ENCODE assay signal across 20 cellular contexts in the genomic region with DNA sequence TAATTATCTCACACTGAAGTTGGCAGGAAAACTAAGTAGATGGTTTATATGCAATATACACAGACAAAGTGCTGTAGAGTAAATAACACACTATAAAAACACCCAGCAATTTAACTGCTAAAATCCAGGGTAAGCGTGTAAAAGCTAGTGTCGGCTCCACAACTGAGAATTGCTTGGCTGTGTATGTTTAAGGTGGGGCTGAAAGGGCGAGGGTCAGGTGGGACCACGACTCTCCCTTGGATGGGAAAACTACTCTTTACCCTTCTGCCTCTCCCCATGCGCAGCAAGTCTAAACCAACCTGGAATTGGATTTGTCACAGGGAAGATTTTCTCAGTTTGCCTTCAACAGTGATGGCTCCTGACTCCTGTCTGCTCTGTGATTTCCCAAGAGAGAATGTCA.
"Had no signal": no experiment of that assay in that cellular context is flagged by ENCODE, and none has a peak within 500 bp of the region (broad histone marks: within the 10 kb centered on the region; RNA-seq: fewer than 3 reads in every experiment).

No MANE protein-coding gene starts in this region.

- FAIRE-seq: endothelial cell of umbilical vein, kidney, small intestine had no signal

- H3K27ac ChIP-seq: foreskin keratinocyte, ovary, right atrium auricular region, stomach, thoracic aorta had no signal

- DNase-seq: effector CD4-positive, alpha-beta T cell; endodermal cell; erythroblast; foreskin keratinocyte; kidney; left cardiac atrium; left ventricle myocardium superior; mammary epithelial cell; natural killer cell; nucleus accumbens; ovary; small intestine; stimulated activated CD4-positive, alpha-beta T cell treated with anti-CD3 and anti-CD28 coated beads, Interleukin-12 subunit alpha, Interleukin-12 subunit beta, amount 100 ng/mL, for 4 hours; stimulated activated naive CD4-positive, alpha-beta T cell; stomach; substantia nigra; trophoblast cell had no signal

- H3K27me3 ChIP-seq: foreskin keratinocyte, ovary, right atrium auricular region, stomach had no signal

- H3K4me1 ChIP-seq: right atrium auricular region, stomach had no signal

- H3K36me3 ChIP-seq: ovary, right atrium auricular region, stomach, thoracic aorta had no signal

- ATAC-seq: foreskin keratinocyte, left cardiac atrium, left ventricle myocardium superior, natural killer cell had no signal

- H3K4me3 ChIP-seq: ovary, right atrium auricular region, stomach, thoracic aorta had no signal

- H3K9me3 ChIP-seq: ovary, right atrium auricular region, stomach, thoracic aorta had no signal
